8 cellular contexts compared by ENCODE assay signal in the genomic region with DNA sequence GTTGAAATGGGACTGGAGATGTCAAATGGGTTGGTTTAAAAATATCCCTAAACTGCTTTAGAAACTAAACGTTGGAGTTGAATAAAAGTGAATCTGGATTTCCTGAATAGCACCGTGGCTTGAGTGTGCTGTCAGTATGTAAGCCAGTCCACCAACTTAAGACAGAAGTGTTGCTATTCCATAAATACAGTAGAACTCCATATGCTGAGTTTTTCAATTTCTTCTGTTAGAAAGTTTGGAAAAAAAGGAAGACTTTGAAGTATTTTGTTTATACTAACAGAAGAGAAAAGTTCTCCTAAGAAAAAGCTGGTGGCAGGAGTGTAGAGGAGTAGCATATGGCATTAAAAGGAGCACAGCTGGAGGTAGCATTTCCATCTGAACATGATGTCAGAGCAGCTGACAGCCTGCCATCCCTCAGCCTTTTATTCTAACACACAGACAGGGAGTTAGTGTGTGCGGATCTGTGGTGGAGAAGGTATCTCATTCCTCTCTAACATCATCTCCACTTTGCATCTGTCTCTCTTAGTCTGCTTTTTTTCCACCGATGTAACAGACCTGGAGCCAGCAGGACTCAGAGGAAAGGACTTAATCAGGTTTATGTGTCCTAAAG. TPM values are rescaled to one million over a fixed set of nuclear protein-coding genes. Genes with fewer than 3 reads are reported as not detected.
DNase-seq lines count a peak whose midpoint lies in the region; ATAC-seq, FAIRE-seq and TF ChIP-seq lines count a peak whose summit lies in the region.

A gene (plus strand): TSS at position 449 of the 610 bp plus-strand sequence. CDS start 149 bp downstream, at position 598.

- no peak within 1 kb of the TSS for H2BK20ac ChIP-seq in H9 (ENCODE audit: low read depth, low read length, poor library complexity, severe bottlenecking)

- peaks cover 20% of the 10 kb centered on the region for H3K23me2 ChIP-seq in H9 (ENCODE audit: insufficient read length, low read depth, low read length, poor library complexity, severe bottlenecking)

- H2AFZ ChIP-seq in H9 (ENCODE audit: low read length) = no peak within 1 kb of the TSS
- no peak within 1 kb of the TSS for H2AFZ ChIP-seq in OCI-LY1 (ENCODE audit: low read length)

- no peak within 1 kb of the TSS for H3K23ac ChIP-seq in H9 (ENCODE audit: insufficient read length, low read depth, low read length)

- H3K9me2 ChIP-seq in OCI-LY1 (ENCODE audit: low read depth, low read length) = no peaks in the 10 kb centered on the region

- H3K4me1 ChIP-seq in H9 (ENCODE audit: insufficient read depth, low read length) = peaks cover 5% of the 10 kb centered on the region; the same call in 1 of the 2 replicates
- H3K4me1 ChIP-seq in OCI-LY1 (ENCODE audit: insufficient read depth, low read length, severe bottlenecking) = peaks cover 35% of the 10 kb centered on the region
- peaks cover 8 to 53% (median 38%) of the 10 kb centered on the region in 4 donors for H3K4me1 ChIP-seq in stomach

- H3T11ph ChIP-seq in H9 (ENCODE audit: low read length) = no peak within 1 kb of the TSS

- H3K27ac ChIP-seq in AG04450 (ENCODE audit: low read depth, low read length) (no peak within 1 kb of the TSS), H9 (ENCODE audit: insufficient read length, low read depth, low read length) (no peak within 1 kb of the TSS), OCI-LY1 (ENCODE audit: low read depth, low read length, poor library complexity, severe bottlenecking) (peak within 1 kb of the TSS; percentile 59), stomach (peak within 1 kb of the TSS; percentile 87 to 100 (median 98))

- H3K27me3 Mint-ChIP-seq in H9 (ENCODE audit: low read depth) = peaks cover 20% of the 10 kb centered on the region

- DNase-seq in AG04450 (ENCODE audit: low read depth, low spot score) = peak; percentile 75
- no peak for DNase-seq in H9
- DNase-seq in cerebellum (ENCODE audit: low spot score) = peak; percentile 82
- no peak for DNase-seq in left colon
- DNase-seq in stomach = no peak
- DNase-seq in urothelium cell line (ENCODE audit: low spot score) = no peak

- no peak within 1 kb of the TSS for H3K18ac ChIP-seq in H9 (ENCODE audit: insufficient read length, low read depth, low read length)

- peaks cover 10% of the 10 kb centered on the region for H3K79me1 ChIP-seq in H9 (ENCODE audit: insufficient read depth, low read depth, low read length, poor library complexity, severe bottlenecking)

- no peak for TF ChIP-seq EP300 in stomach (IDR thresholded peaks at IDR 0.05)

- H3K4me2 ChIP-seq in H9 (ENCODE audit: insufficient read depth, insufficient read length, low read length) (peak within 1 kb of the TSS; percentile 96), OCI-LY1 (ENCODE audit: low read length) (peak within 1 kb of the TSS; percentile 91)

- no peak within 1 kb of the TSS for H2BK5ac ChIP-seq in H9 (ENCODE audit: insufficient read length, low read length)

- H4K91ac ChIP-seq in H9 (ENCODE audit: insufficient read length, low read depth, low read length) = no peak within 1 kb of the TSS

- H3K4me3 Mint-ChIP-seq in H9 = peak within 1 kb of the TSS; percentile 91 to 93

- no peak for TF ChIP-seq POLR2A in stomach (IDR thresholded peaks at IDR 0.05)

- H3K36me3 Mint-ChIP-seq in H9 (ENCODE audit: insufficient read depth in 1 of 3, low read depth in 3 of 3) = peaks cover 0 to 7% (median 5%) of the 10 kb centered on the region in 3 experiments; a peak in 6 of 7 replicates

- H3K36me3 ChIP-seq in OCI-LY1 (ENCODE audit: insufficient read depth, low read length) (peaks cover 20% of the 10 kb centered on the region), stomach (peaks cover 15 to 24% (median 23%) of the 10 kb centered on the region in 4 donors)

- WGBS in H9 (ENCODE audit: extremely low coverage, insufficient read length, low lambda C conversion rate) = no CpG with 5 or more reads among the region's 4 CpGs
- WGBS in stomach, 5 donors = 10 to 18% (median 14%) methylated on average over 4 of the region's 4 CpGs

- H4K5ac ChIP-seq in H9 (ENCODE audit: insufficient read length, low read depth, low read length) = no peak within 1 kb of the TSS

- H3K4ac ChIP-seq in H9 (ENCODE audit: low read depth, low read length) = no peak within 1 kb of the TSS

- no peaks in the 10 kb centered on the region for H3F3A ChIP-seq in OCI-LY1 (ENCODE audit: insufficient read depth, low read length)

- no peak within 1 kb of the TSS for H2BK15ac ChIP-seq in H9 (ENCODE audit: low read depth, low read length)

- no peak within 1 kb of the TSS for H2AK5ac ChIP-seq in H9 (ENCODE audit: insufficient read length, low read length)

- no peaks in the 10 kb centered on the region; the same call in 1 of the 2 replicates for H3K79me2 ChIP-seq in H9 (ENCODE audit: insufficient read depth, low read length)
- H3K79me2 ChIP-seq in OCI-LY1 (ENCODE audit: insufficient read depth, low read length) = no peaks in the 10 kb centered on the region

- H3K4me3 ChIP-seq in AG04450 (ENCODE audit: low read depth, low read length) (peak within 1 kb of the TSS; percentile 77), OCI-LY1 (ENCODE audit: low read depth, low read length, poor library complexity, severe bottlenecking) (peak within 1 kb of the TSS; percentile 62), stomach (peak within 1 kb of the TSS; percentile 65 to 85 (median 81))

- no peak within 1 kb of the TSS for H2BK120ac ChIP-seq in H9 (ENCODE audit: low read depth, low read length, poor library complexity, severe bottlenecking)

- H3K14ac ChIP-seq in H9 (ENCODE audit: insufficient read depth, low read length) = no peak within 1 kb of the TSS; the same call in 1 of the 2 replicates

- no peak within 1 kb of the TSS for H3K56ac ChIP-seq in H9 (ENCODE audit: insufficient read length, low read depth, low read length)

- H3K27me3 ChIP-seq in AG04450 (ENCODE audit: control insufficient read depth, insufficient read depth, low read length) (no peaks in the 10 kb centered on the region), H9 (ENCODE audit: insufficient read depth, low read length) (peaks cover 5% of the 10 kb centered on the region; the same call in 1 of the 2 replicates), OCI-LY1 (ENCODE audit: insufficient read depth, low read length) (no peaks in the 10 kb centered on the region), stomach (no peaks in the 10 kb centered on the region)

- peaks cover 10 to 13% of the 10 kb centered on the region in 2 experiments for H3K4me1 Mint-ChIP-seq in H9

- H2BK12ac ChIP-seq in H9 (ENCODE audit: insufficient read length, low read depth, low read length) = no peak within 1 kb of the TSS

- CTCF ChIA-PET in AG04450 (lab: Charles Lee) = interaction anchor here (2.1 to 3.5 kb wide), 2 partner anchors 14 to 222 kb away, joined by 5 to 18 read pairs; no protein-coding TSS in a partner anchor

- TF ChIP-seq CTCF in AG04450 (IDR thresholded peaks at IDR 0.05; ENCODE audit: low read depth, low read length) = no peak
- TF ChIP-seq CTCF in H9 (conservative IDR thresholded peaks at IDR 0.05) = no peak
- no peak for TF ChIP-seq CTCF in OCI-LY1 (IDR thresholded peaks at IDR 0.05; ENCODE audit: low read length)
- no peak for TF ChIP-seq CTCF in stomach (IDR thresholded peaks at IDR 0.05)

- peak within 1 kb of the TSS; percentile 72 for H3K9ac ChIP-seq in H9 (ENCODE audit: extremely low read depth, insufficient read length, low read length)
- no peak within 1 kb of the TSS; the same call in 1 of the 2 replicates for H3K9ac ChIP-seq in OCI-LY1 (ENCODE audit: low read length)

- H4K8ac ChIP-seq in H9 (replicated peaks; ENCODE audit: insufficient read length, low read depth, low read length) = no peak within 1 kb of the TSS

- H4K20me1 ChIP-seq in H9 (ENCODE audit: control insufficient read depth, insufficient read depth, insufficient read length) = no peaks in the 10 kb centered on the region
- peaks cover 5% of the 10 kb centered on the region; the same call in 1 of the 2 replicates for H4K20me1 ChIP-seq in OCI-LY1 (ENCODE audit: insufficient read depth, low read length)

- no peaks in the 10 kb centered on the region; a peak in 1 of 5 replicates for H3K9me3 Mint-ChIP-seq in H9

- no peak within 1 kb of the TSS; a peak in 1 of 7 replicates for H3K27ac Mint-ChIP-seq in H9

- H3K9me3 ChIP-seq in AG04450 (ENCODE audit: control insufficient read depth, insufficient read depth, low read length) = peaks cover 3% of the 10 kb centered on the region; the same call in 1 of the 2 replicates
- H3K9me3 ChIP-seq in H9 (ENCODE audit: control insufficient read depth, low read depth, low read length) = no peaks in the 10 kb centered on the region
- H3K9me3 ChIP-seq in OCI-LY1 (ENCODE audit: low read length) = no peaks in the 10 kb centered on the region
- no peaks in the 10 kb centered on the region for H3K9me3 ChIP-seq in stomach

- intact Hi-C loops in left colon (cut with DNase I, micrococcal nuclease) (loop anchor here in 1 of 2 donors (10.0 kb wide), 1 partner anchor 224 kb away; no protein-coding TSS in a partner anchor), stomach (cut with DNase I; ENCODE audit: low total_unique reads) (no loop called here)

- no peak for ATAC-seq in left colon
- no peak for ATAC-seq in activated CD4-positive, CD25-positive, alpha-beta regulatory T cell treated with anti-CD3 and anti-CD28 coated beads, Interleukin-2, amount 50 U/mL, for 24 hours

- FAIRE-seq in urothelium cell line (lab: Jason Lieb, UNC) = no peak

- POLR2A ChIA-PET in AG04450 (lab: Yijun Ruan, JAX) = interaction anchor here (1.0 to 1.6 kb wide), 3 partner anchors 15 to 220 kb away, joined by 3 to 7 read pairs (median 3); no protein-coding TSS in a partner anchor

RNA-seq across cellular contexts. Expression of the gene that starts here (rescaled TPM):
- polyA plus RNA-seq in AG04450 (2011; rRNA removed) (11.0 and 12.7 TPM in 2 replicates), stomach (1 to 10 TPM; 5.7 to 7.4 (median 7.2) TPM)
- 15.1 and 16.2 TPM in 2 replicates for polyA minus RNA-seq in AG04450 (2011; rRNA and poly(A)+ RNA removed)
- total RNA-seq in H9 (2021) (11.9 and 12.1 TPM in 2 replicates), cerebellum (228 TPM), left colon (10 to 100 TPM; 19.6 to 19.9 TPM), stomach (10 to 100 TPM; 14.6 to 27.2 (median 18.7) TPM)

Comparison
In these comparisons a context has a peak if more than half of its experiments do, and no peak if none do; other contexts are left out.
1. DNase-seq: peak in AG04450 (single experiment) and cerebellum (single experiment); none in H9 (single experiment), left colon (0 of 2), stomach (single experiment) and urothelium cell line (single experiment).
2. H3K27ac ChIP-seq: peak in OCI-LY1 (single experiment) and stomach (5 of 5); none in AG04450 (single experiment) and H9 (single experiment).
3. Peak in every context shown above with its lines, with median percentiles within 50 percentile points of each other: H3K4me3 ChIP-seq.